18 cellular contexts compared by ENCODE assay signal in genomic region chr20:4581838-4582237, GRCh38.
"Had no signal": no experiment of that assay in that cellular context is flagged by ENCODE, and none has a peak within 500 bp of the region (broad histone marks: within the 10 kb centered on the region; RNA-seq: fewer than 3 reads in every experiment).

No MANE protein-coding gene starts in this region.

- H3K27me3 ChIP-seq: body of pancreas, vagina had no signal

- H3K36me3 ChIP-seq: gastroesophageal sphincter, transverse colon, vagina had no signal

- DNase-seq: activated CD4-positive, alpha-beta T cell treated with anti-CD3 and anti-CD28 coated beads, Interleukin-2, amount 10 ng/mL, durations not matched to agents 7 days and 5 days; activated CD8-positive, alpha-beta memory T cell treated with anti-CD3 and anti-CD28 coated beads, Interleukin-2, amount 50 U/mL, for 48 hours; activated gamma-delta T cell; activated T-cell treated with anti-CD3 and anti-CD28 coated beads, Interleukin-2, amount 50 U/mL, for 72 hours; amniotic stem cell; body of pancreas; effector CD8-positive, alpha-beta T cell; kidney glomerular epithelial cell; retina; stimulated activated CD4-positive, alpha-beta T cell treated with anti-CD3 and anti-CD28 coated beads, Interleukin-4, amount 100 ng/mL, for 24 hours; stimulated activated naive CD4-positive, alpha-beta T cell; substantia nigra; T-helper 2 cell; transverse colon had no signal

- H3K27ac ChIP-seq: body of pancreas, epithelial cell of prostate, gastroesophageal sphincter, transverse colon, vagina had no signal

- H3K9me3 ChIP-seq: body of pancreas, gastroesophageal sphincter, transverse colon, vagina had no signal

- H3K4me3 ChIP-seq: body of pancreas, gastroesophageal sphincter, transverse colon, vagina had no signal

- ATAC-seq: activated naive CD4-positive, alpha-beta T cell treated with anti-CD3 and anti-CD28 coated beads, Interleukin-2, amount 50 U/mL, for 72 hours; activated T-cell treated with anti-CD3 and anti-CD28 coated beads, Interleukin-2, amount 50 U/mL, for 72 hours; body of pancreas; gastroesophageal sphincter had no signal

- H3K4me1 ChIP-seq: body of pancreas, gastroesophageal sphincter, transverse colon, vagina had no signal
